In the genomic region with DNA sequence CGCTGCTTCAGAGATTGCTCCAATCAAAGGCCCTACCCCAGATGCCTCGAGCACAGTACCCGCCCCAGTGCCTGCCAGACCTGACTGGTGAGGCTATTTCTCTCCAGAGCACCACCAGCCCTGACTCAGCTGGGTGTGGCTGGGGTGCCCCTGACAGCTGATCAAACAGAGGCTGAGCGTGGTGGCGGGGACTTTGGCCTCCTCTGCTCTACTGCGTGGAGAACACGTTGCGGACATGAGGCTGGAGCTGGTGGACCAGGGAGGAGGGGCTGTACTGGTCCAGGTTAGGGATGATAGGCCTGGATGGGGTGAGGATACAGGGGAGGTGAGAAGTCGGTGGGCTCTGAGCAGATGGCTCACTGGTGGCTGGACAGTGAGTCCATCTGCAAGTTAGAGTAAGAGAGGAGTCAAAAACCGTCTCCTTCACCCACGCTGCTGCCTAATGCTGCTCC, we compare ENCODE assay signal across 13 cellular contexts. TPM values are rescaled to one million over a fixed set of nuclear protein-coding genes. Genes with fewer than 3 reads are reported as not detected.
DNase-seq lines count a peak whose midpoint lies in the region; ATAC-seq and TF ChIP-seq lines count a peak whose summit lies in the region.
"Had no signal": no experiment of that assay in that cellular context is flagged by ENCODE, and none has a peak within 500 bp of the region (broad histone marks: within the 10 kb centered on the region; RNA-seq: fewer than 3 reads in every experiment).

No MANE protein-coding gene starts in this region.

- H3K9me3 Mint-ChIP-seq in WTC11, result no peaks in the 10 kb centered on the region
- H3K9me3 Mint-ChIP-seq: stimulated activated naive CD8-positive, alpha-beta T cell treated with anti-CD3 and anti-CD28 coated beads, Interleukin-15, amount 100 ng/mL, for 72 hours had no signal

- no peaks in the 10 kb centered on the region for H3K27me3 ChIP-seq in lower lobe of right lung (ENCODE audit: low read depth)
- H3K27me3 ChIP-seq: BE2C had no signal

- H3K9me3 ChIP-seq in lower lobe of right lung, result no peaks in the 10 kb centered on the region
- H3K9me3 ChIP-seq: BE2C had no signal

- POLR2A ChIA-PET in WTC11 (lab: Charles Lee), result interaction anchor here (0.5 to 0.6 kb wide), 2 partner anchors 137 to 403 kb away, joined by 4 to 7 read pairs; no protein-coding TSS in a partner anchor

- peaks cover 58% of the 10 kb centered on the region for H3K4me1 ChIP-seq in lower lobe of right lung
- H3K4me1 ChIP-seq: BE2C had no signal

- H3K4me3 Mint-ChIP-seq in WTC11, result no peak overlapping the region
- H3K4me3 Mint-ChIP-seq: activated naive CD8-positive, alpha-beta T cell; stimulated activated naive CD8-positive, alpha-beta T cell treated with anti-CD3 and anti-CD28 coated beads, Interleukin-15, amount 100 ng/mL, for 72 hours had no signal

- H3K4me1 Mint-ChIP-seq in WTC11, result peaks cover 18% of the 10 kb centered on the region

- no peak for TF ChIP-seq CTCF in WTC11 (IDR thresholded peaks at IDR 0.05)
- no peak for TF ChIP-seq CTCF in lower lobe of right lung (IDR thresholded peaks at IDR 0.05)

- H3K4me3 ChIP-seq in lower lobe of right lung, result no peak overlapping the region

- DNase-seq in A172 (ENCODE audit: low spot score) (peak; percentile 83), HPDE6-E6E7 (ENCODE audit: extremely low spot score) (peak; percentile 94), WTC11 (ENCODE audit: low spot score) (no peak), lower lobe of right lung (peak; percentile 68), OCI-M1 (lab: John Stamatoyannopoulos, UW) (no peak)
- no peak for DNase-seq in stimulated activated CD4-positive, alpha-beta T cell treated with anti-CD3 and anti-CD28 coated beads, Interleukin-1b, Interleukin-23, amount 100 ng/mL, for 48 hours
- DNase-seq: BE2C; stimulated activated CD4-positive, alpha-beta T cell treated with anti-CD3 and anti-CD28 coated beads, Interleukin-12 subunit alpha, Interleukin-12 subunit beta, amount 100 ng/mL, for 4 hours; stimulated activated naive CD8-positive, alpha-beta T cell treated with anti-CD3 and anti-CD28 coated beads, Interleukin-15, amount 100 ng/mL, for 72 hours had no signal

- H3K36me3 ChIP-seq in lower lobe of right lung, result no peaks in the 10 kb centered on the region
- H3K36me3 ChIP-seq: BE2C had no signal

- intact Hi-C loops in lower lobe of right lung (cut with DNase I), result no loop called here

- H3K27ac ChIP-seq in lower lobe of right lung, result peak overlapping the region; percentile 63

- ATAC-seq in WTC11, result no peak
- ATAC-seq in lower lobe of right lung, result peak; percentile 15 to 51
- ATAC-seq in HG03520 (IDR thresholded peaks at IDR 0.05; ENCODE audit: unreplicated experiment), result no peak
- no peak for ATAC-seq in GM21390 (IDR thresholded peaks at IDR 0.05; ENCODE audit: unreplicated experiment)
- ATAC-seq: Panc1; stimulated activated naive CD8-positive, alpha-beta T cell treated with anti-CD3 and anti-CD28 coated beads, Interleukin-15, amount 100 ng/mL, for 72 hours had no signal

- H3K27ac Mint-ChIP-seq in WTC11, result no peak overlapping the region
- H3K27ac Mint-ChIP-seq: activated naive CD8-positive, alpha-beta T cell; stimulated activated naive CD8-positive, alpha-beta T cell treated with anti-CD3 and anti-CD28 coated beads, Interleukin-15, amount 100 ng/mL, for 72 hours had no signal

- no peaks in the 10 kb centered on the region for H3K36me3 Mint-ChIP-seq in WTC11
- H3K36me3 Mint-ChIP-seq: activated naive CD8-positive, alpha-beta T cell had no signal

- CTCF ChIA-PET in WTC11 (lab: Charles Lee), result interaction anchor here (1.5 to 1.9 kb wide), 4 partner anchors 22 to 109 kb away, joined by 3 to 7 read pairs (median 5); partner anchors contain the start of gene SWSAP1

- no peaks in the 10 kb centered on the region; the same call in 1 of the 2 replicates for H3K27me3 Mint-ChIP-seq in WTC11 (ENCODE audit: low read depth)

TF ChIP-seq in WTC11, 78 proteins besides CTCF, POLR2A, EP300 and RAD21:
- TF ChIP-seq NR2C2 (CRISPR knock-in tag; IDR thresholded peaks at IDR 0.05) (no peak), GABPB1 (CRISPR knock-in tag; IDR thresholded peaks at IDR 0.05) (peak; percentile 88), ZNF532 (CRISPR knock-in tag; IDR thresholded peaks at IDR 0.05; ENCODE audit: borderline replicate concordance) (no peak), NR1H2 (CRISPR knock-in tag; IDR thresholded peaks at IDR 0.05) (no peak), HMGA2 (CRISPR knock-in tag; IDR thresholded peaks at IDR 0.05) (no peak)

RNA-seq across cellular contexts. Expression of gene DOCK6, which starts 3.5 kb away (rescaled TPM):
- total RNA-seq in A172 (2014; rRNA removed; shearing (Covaris generic)), result 3.8 and 4.4 TPM in 2 replicates
- 88.8 to 100 TPM (median 90.7 TPM) in 3 replicates for total RNA-seq in WTC11 (2021)
- total RNA-seq in lower lobe of right lung, result 106 TPM

RNA-seq across cellular contexts. Expression of gene ANGPTL8, which starts 26.4 kb away (rescaled TPM):
- not detected in 2 replicates for total RNA-seq in A172 (2014; rRNA removed; shearing (Covaris generic))
- total RNA-seq in WTC11 (2021), result 0.30 TPM in 1 of 3 replicates, not detected in the others
- total RNA-seq in lower lobe of right lung, result not detected

RNA-seq across cellular contexts. Expression of gene TSPAN16, which starts 30.1 kb away (rescaled TPM):
- not detected in 2 replicates for total RNA-seq in A172 (2014; rRNA removed; shearing (Covaris generic))
- total RNA-seq in WTC11 (2021) (0.30 TPM in 1 of 3 replicates, not detected in the others), lower lobe of right lung (not detected)

Comparison
In these comparisons a context has a peak if more than half of its experiments do, and no peak if none do; other contexts are left out.
1. DNase-seq: peak in A172 (single experiment), HPDE6-E6E7 (single experiment) and lower lobe of right lung (single experiment); none in WTC11 (single experiment), OCI-M1 (single experiment) and stimulated activated CD4-positive, alpha-beta T cell treated with anti-CD3 and anti-CD28 coated beads, Interleukin-1b, Interleukin-23, amount 100 ng/mL, for 48 hours (single experiment).
2. ATAC-seq: peak in lower lobe of right lung (2 of 2); none in WTC11 (single experiment), HG03520 (single experiment) and GM21390 (single experiment).
3. RNA of gene DOCK6, which starts 3.5 kb away (total RNA-seq): 106 TPM in lower lobe of right lung (single experiment) and 88.8 to 100 TPM in WTC11; 3.8 to 4.4 TPM in A172; every median in the first group is over 10 times any median in the second.